ENCODE assay signal across 8 cellular contexts in genomic region chr1:19643602-19644419, GRCh38. TPM values are rescaled to one million over a fixed set of nuclear protein-coding genes. Genes with fewer than 3 reads are reported as not detected.
A peak's percentile ranks its signal among the peaks of the same experiment; 100 is the strongest.
DNase-seq lines count a peak whose midpoint lies in the region; ATAC-seq and TF ChIP-seq lines count a peak whose summit lies in the region.

NBL1 (plus strand) TSS chr1:19644311; CDS start chr1:19655031, 10,720 bp downstream.

- intact Hi-C loops in ascending aorta (cut with DNase I) (loop anchor here (2.0 kb wide), 3 partner anchors 47 to 331 kb away; partner anchors contain the start of genes AKR7A2, CAPZB and SLC66A1), right cardiac atrium (cut with DNase I) (loop anchor here in 3 of 4 donors (5.0 to 10.0 kb wide), 3 partner anchors 47 to 159 kb away; partner anchors contain the start of gene CAPZB (in 1 of the 3)), aorta (cut with DNase I) (loop anchor here (1.0 to 5.0 kb wide), 2 partner anchors 48 to 152 kb away; a partner anchor contains a TSS)

- H3K27me3 ChIP-seq in ascending aorta (no peaks in the 10 kb centered on the region), right cardiac atrium (ENCODE audit: control insufficient read depth, insufficient read depth) (no peaks in the 10 kb centered on the region), aorta (ENCODE audit: control insufficient read depth in 1 of 2, insufficient read depth in 2 of 2, low read length in 1 of 2) (no peaks in the 10 kb centered on the region)

- whole genome bisulfite sequencing in right cardiac atrium: under 1% methylated on average over 94 of the region's 94 CpGs
- 0 to 1% methylated on average over 44 to 94 of the region's 94 CpGs for WGBS in aorta, 2 donors

- ATAC-seq in HG02678 (IDR thresholded peaks at IDR 0.05; ENCODE audit: unreplicated experiment) (peak; percentile 56), right cardiac atrium (peak; percentile 76 to 86), aorta (ENCODE audit: low FRiP score) (peak; percentile 81), GM18873 (IDR thresholded peaks at IDR 0.05; ENCODE audit: low FRiP score, unreplicated experiment) (no peak)

- H3K36me3 ChIP-seq in ascending aorta (no peaks in the 10 kb centered on the region), aorta (ENCODE audit: control insufficient read depth in 1 of 2, insufficient read depth in 2 of 2, low read length in 1 of 2) (no peaks in the 10 kb centered on the region)

- H3K4me3 ChIP-seq in ascending aorta (peak within 1 kb of the TSS; percentile 67 to 75), right cardiac atrium (ENCODE audit: low read length) (peak within 1 kb of the TSS; percentile 87), aorta (ENCODE audit: low read length in 2 of 2) (peak within 1 kb of the TSS; percentile 38 to 89)

- TF ChIP-seq CTCF in ascending aorta (IDR thresholded peaks at IDR 0.05): no peak

- DNase-seq in AG20443 (ENCODE audit: low spot score) (peak; percentile 93), T-helper 2 cell (peak; percentile 41 to 87 (median 57)), ascending aorta (ENCODE audit: low spot score in 2 of 2) (peak in 1 of 2 donors; percentile 81), right cardiac atrium (peak; percentile 80 to 93 (median 92)), renal cortical epithelial cell (ENCODE audit: low read depth) (no peak), aorta (peak; percentile 86 to 92)

- H3K27ac ChIP-seq in ascending aorta: peak within 1 kb of the TSS; percentile 90 to 91
- H3K27ac ChIP-seq in right cardiac atrium (ENCODE audit: low read length): peak within 1 kb of the TSS; percentile 71
- H3K27ac ChIP-seq in aorta (ENCODE audit: low read depth in 1 of 2, low read length in 2 of 2): peak within 1 kb of the TSS; percentile 73 to 78

- H3K9me3 ChIP-seq in ascending aorta (no peaks in the 10 kb centered on the region), right cardiac atrium (ENCODE audit: control insufficient read depth, low read length) (no peaks in the 10 kb centered on the region), aorta (ENCODE audit: control insufficient read depth, low read length) (no peaks in the 10 kb centered on the region)

- H3K4me1 ChIP-seq in ascending aorta (peaks cover 18 to 36% of the 10 kb centered on the region in 2 donors), right cardiac atrium (ENCODE audit: control insufficient read depth, insufficient read depth, low read length) (peaks cover 2% of the 10 kb centered on the region), aorta (ENCODE audit: control insufficient read depth in 1 of 2, insufficient read depth in 2 of 2, low read length in 2 of 2) (no peaks in the 10 kb centered on the region)

RNA-seq across cellular contexts. Expression of gene NBL1, which starts in this region (rescaled TPM):
- total RNA-seq in ascending aorta (157 TPM), right cardiac atrium (10 to 100 TPM; 40.7 to 64.8 (median 46.1) TPM), renal cortical epithelial cell (76.9 and 168 TPM in 2 replicates), aorta (100 to 1,000 TPM; 134 to 188 TPM)
- polyA plus RNA-seq in right cardiac atrium (45.7 TPM), aorta (100 to 1,000 TPM; 133 to 166 TPM)
